Comparison of ENCODE assay signal across 9 cellular contexts in genomic region chr1:175427625-175428024, GRCh38.
"Had no signal": no experiment of that assay in that cellular context is flagged by ENCODE, and none has a peak within 500 bp of the region (broad histone marks: within the 10 kb centered on the region; RNA-seq: fewer than 3 reads in every experiment).

No MANE protein-coding gene starts in this region.

- H3K4me2 ChIP-seq: KMS-11 had no signal

- FAIRE-seq: HTR-8/SVneo had no signal

- H3K36me3 ChIP-seq: HAP-1 had no signal

- H2AFZ ChIP-seq: GM23248 had no signal

- H3K4me3 ChIP-seq: GM23248, HAP-1 had no signal

- H3K9me3 ChIP-seq: HAP-1 had no signal

- H3K4me1 ChIP-seq: HAP-1 had no signal

- H3K27ac ChIP-seq: GM23248, KMS-11 had no signal

- DNase-seq: GM23248, GOT3, H7, IMR-90, KBM-7 had no signal

- ATAC-seq: HCT116 had no signal

- H3K9ac ChIP-seq: GM23248, KMS-11 had no signal
